In the genomic region with DNA sequence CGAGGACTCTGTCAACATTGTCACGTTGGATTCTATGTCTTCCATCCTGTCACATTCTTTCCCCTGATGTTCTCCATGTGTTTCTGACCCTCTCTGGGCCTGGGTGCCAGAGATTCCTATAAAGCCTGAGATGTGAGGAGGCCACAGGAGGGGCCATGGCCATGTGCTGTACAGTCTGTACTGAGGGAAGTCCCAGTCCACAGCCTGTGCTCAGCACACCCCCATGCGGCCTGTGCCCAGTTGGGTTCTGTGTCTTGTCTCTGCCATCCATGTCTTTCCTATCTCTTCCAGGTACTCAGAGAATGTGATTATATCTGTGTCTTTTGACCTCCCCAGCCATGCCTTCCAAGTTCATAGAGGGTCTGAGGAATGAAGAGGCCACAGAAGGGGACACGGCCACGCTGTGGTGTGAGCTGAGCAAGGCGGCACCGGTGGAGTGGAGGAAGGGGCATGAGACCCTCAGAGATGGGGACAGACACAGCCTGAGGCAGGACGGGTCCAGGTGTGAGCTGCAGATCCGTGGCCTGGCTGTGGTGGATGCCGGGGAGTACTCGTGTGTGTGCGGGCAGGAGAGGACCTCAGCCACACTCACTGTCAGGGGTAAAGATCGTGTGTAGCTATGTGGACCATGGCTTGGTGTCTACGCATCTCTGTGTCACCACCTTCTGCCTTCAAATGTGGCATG, we compare ENCODE assay signal across 21 cellular contexts.
"Had no signal": no experiment of that assay in that cellular context is flagged by ENCODE, and none has a peak within 500 bp of the region (broad histone marks: within the 10 kb centered on the region; RNA-seq: fewer than 3 reads in every experiment).

No MANE protein-coding gene starts in this region.

- H3K27me3 ChIP-seq: esophagus squamous epithelium, left lung, SJCRH30, upper lobe of left lung had no signal

- H3K4me1 ChIP-seq: esophagus squamous epithelium, left lung, upper lobe of left lung had no signal

- H3K4me3 ChIP-seq: esophagus squamous epithelium, left lung, SJCRH30, upper lobe of left lung had no signal

- H3K27me3 Mint-ChIP-seq: activated B cell treated with CpG ODN at 0.5 μM for 24 hours; activated CD4-positive, alpha-beta T cell treated with anti-CD3 and anti-CD28 coated beads for 36 hours; activated T-cell treated with anti-CD3 and anti-CD28 coated beads, Interleukin-2, amount 50 U/mL, for 24 hours; activated T-helper 17 cell treated with anti-CD3 and anti-CD28 coated beads, Interleukin-2, amount 50 U/mL, for 72 hours; dendritic cell treated with granulocyte-macrophage colony-stimulating factor and Interleukin-4, amounts not matched to agents 40 ng/mL and 50 ng/mL, for 4 days; progenitor cell of endocrine pancreas had no signal

- H3K27ac Mint-ChIP-seq: activated B cell treated with CpG ODN at 0.5 μM for 24 hours; activated CD4-positive, alpha-beta T cell treated with anti-CD3 and anti-CD28 coated beads for 36 hours; activated T-cell treated with anti-CD3 and anti-CD28 coated beads, Interleukin-2, amount 50 U/mL, for 24 hours; activated T-helper 17 cell treated with anti-CD3 and anti-CD28 coated beads, Interleukin-2, amount 50 U/mL, for 72 hours; dendritic cell treated with granulocyte-macrophage colony-stimulating factor and Interleukin-4, amounts not matched to agents 40 ng/mL and 50 ng/mL, for 4 days; memory B cell; nephron; progenitor cell of endocrine pancreas had no signal

- H3K27ac ChIP-seq: esophagus squamous epithelium, left lung, SJCRH30, upper lobe of left lung had no signal

- H3K4me1 Mint-ChIP-seq: activated B cell treated with CpG ODN at 0.5 μM for 24 hours; activated CD4-positive, alpha-beta T cell treated with anti-CD3 and anti-CD28 coated beads for 36 hours; nephron had no signal

- DNase-seq: activated B cell treated with CpG ODN at 0.5 μM for 24 hours; activated CD4-positive, alpha-beta T cell treated with anti-CD3 and anti-CD28 coated beads for 36 hours; activated CD4-positive, alpha-beta T cell treated with anti-CD3 and anti-CD28 coated beads, Interleukin-2, amount 50 U/mL, for 4 hours; activated CD8-positive, alpha-beta memory T cell treated with anti-CD3 and anti-CD28 coated beads for 24 hours; activated CD8-positive, alpha-beta memory T cell treated with anti-CD3 and anti-CD28 coated beads, Interleukin-2, amount 50 U/mL, for 4 hours; activated T-cell treated with anti-CD3 and anti-CD28 coated beads, Interleukin-2, amount 50 U/mL, for 24 hours; effector CD8-positive, alpha-beta T cell; esophagus squamous epithelium; retina; SJCRH30; stimulated activated CD4-positive, alpha-beta T cell treated with anti-CD3 and anti-CD28 coated beads, Interleukin-4, amount 100 ng/mL, for 24 hours; stimulated activated naive CD8-positive, alpha-beta T cell treated with anti-CD3 and anti-CD28 coated beads, Interleukin-15, Interleukin-2, amounts not matched to agents 100 U/mL and 50 U/mL, for 24 hours; T-helper 1 cell; T-helper 9 cell had no signal

- H3K4me3 Mint-ChIP-seq: activated B cell treated with CpG ODN at 0.5 μM for 24 hours; activated CD4-positive, alpha-beta T cell treated with anti-CD3 and anti-CD28 coated beads for 36 hours; activated T-cell treated with anti-CD3 and anti-CD28 coated beads, Interleukin-2, amount 50 U/mL, for 24 hours; activated T-helper 17 cell treated with anti-CD3 and anti-CD28 coated beads, Interleukin-2, amount 50 U/mL, for 72 hours; dendritic cell treated with granulocyte-macrophage colony-stimulating factor and Interleukin-4, amounts not matched to agents 40 ng/mL and 50 ng/mL, for 4 days; memory B cell; nephron had no signal

- ATAC-seq: activated CD4-positive, alpha-beta T cell treated with anti-CD3 and anti-CD28 coated beads for 36 hours; activated T-helper 17 cell treated with anti-CD3 and anti-CD28 coated beads, Interleukin-2, amount 50 U/mL, for 72 hours; left lung; stimulated activated naive CD8-positive, alpha-beta T cell treated with anti-CD3 and anti-CD28 coated beads, Interleukin-15, Interleukin-2, amounts not matched to agents 100 U/mL and 50 U/mL, for 24 hours had no signal

- H3K36me3 ChIP-seq: SJCRH30 had no signal

- H3K9me3 ChIP-seq: esophagus squamous epithelium, upper lobe of left lung had no signal
